8 cellular contexts compared by ENCODE assay signal in the genomic region with DNA sequence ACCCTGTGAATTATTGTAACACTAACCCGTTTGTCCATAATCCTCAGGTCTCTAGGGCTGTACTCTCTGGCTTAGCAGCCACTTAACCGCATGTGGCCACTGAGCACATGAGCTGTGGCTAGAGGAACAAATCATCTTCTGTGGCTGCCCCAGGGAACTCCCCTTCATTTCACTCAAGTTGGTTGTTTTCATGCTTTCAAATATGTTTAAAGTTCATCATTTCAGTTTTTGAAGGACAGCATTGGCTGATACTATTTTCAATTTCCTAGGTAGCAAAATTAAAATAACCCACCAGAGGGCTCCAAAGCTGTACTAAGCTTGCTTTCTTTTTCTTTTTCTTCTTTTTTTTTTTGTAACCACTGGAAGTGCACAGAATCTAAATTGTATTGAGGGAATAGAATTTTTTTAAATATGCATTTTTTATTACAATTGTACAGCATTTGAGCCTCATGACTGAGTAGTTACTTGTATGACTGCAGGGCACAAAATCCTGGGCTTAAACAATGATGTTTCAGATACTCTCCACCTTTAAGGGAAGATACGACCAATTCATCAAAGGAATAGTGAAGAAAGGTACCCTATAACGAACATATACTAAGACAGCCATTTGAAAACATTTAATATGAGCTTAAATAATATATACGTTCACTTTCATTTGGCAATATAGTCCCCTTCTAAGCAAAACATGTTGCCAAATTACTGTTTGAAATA. TPM values are rescaled to one million over a fixed set of nuclear protein-coding genes. Genes with fewer than 3 reads are reported as not detected.
A peak's percentile ranks its signal among the peaks of the same experiment; 100 is the strongest.
DNase-seq lines count a peak whose midpoint lies in the region; ATAC-seq, FAIRE-seq and TF ChIP-seq lines count a peak whose summit lies in the region.

No MANE protein-coding gene starts in this region.

- H3K27ac Mint-ChIP-seq in glutamatergic neuron (ENCODE audit: unreplicated experiment) = no peak overlapping the region
- H3K27ac Mint-ChIP-seq in T-helper 2 cell treated with Interferon-gamma antibody and Interleukin-4, amounts not matched to agents 5 μg/mL and 100 μg/mL, for 36 hours = no peak overlapping the region

- H3K4me3 ChIP-seq in aorta (ENCODE audit: low read length in 2 of 2) = no peak overlapping the region

- no peaks in the 10 kb centered on the region for H3K9me3 Mint-ChIP-seq in glutamatergic neuron (ENCODE audit: unreplicated experiment)
- H3K9me3 Mint-ChIP-seq in T-helper 2 cell treated with Interferon-gamma antibody and Interleukin-4, amounts not matched to agents 5 μg/mL and 100 μg/mL, for 36 hours = no peaks in the 10 kb centered on the region

- DNase-seq in RPMI8226 (peak; percentile 39), glutamatergic neuron (no peak), aorta (no peak)
- DNase-seq in T-helper 2 cell treated with Interferon-gamma antibody and Interleukin-4, amounts not matched to agents 5 μg/mL and 100 μg/mL, for 36 hours (ENCODE audit: low spot score) = no peak
- no peak for DNase-seq in stimulated activated CD4-positive, alpha-beta T cell treated with anti-CD3 and anti-CD28 coated beads, Interleukin-15, amount 100 ng/mL, for 24 hours

- H3K4me3 Mint-ChIP-seq in glutamatergic neuron (ENCODE audit: unreplicated experiment) = no peak overlapping the region
- H3K4me3 Mint-ChIP-seq in T-helper 2 cell treated with Interferon-gamma antibody and Interleukin-4, amounts not matched to agents 5 μg/mL and 100 μg/mL, for 36 hours = no peak overlapping the region

- intact Hi-C loops in aorta (cut with DNase I) = loop anchor here (5.0 kb wide), 3 partner anchors 255 to 390 kb away; no protein-coding TSS in a partner anchor

- FAIRE-seq in G401.6 (lab: Jason Lieb, UNC) = peak; percentile 82

- no peaks in the 10 kb centered on the region for H3K36me3 ChIP-seq in aorta (ENCODE audit: control insufficient read depth in 1 of 2, insufficient read depth in 2 of 2, low read length in 1 of 2)

- no peaks in the 10 kb centered on the region for H3K9me3 ChIP-seq in aorta (ENCODE audit: control insufficient read depth, low read length)

- ATAC-seq in aorta (ENCODE audit: low FRiP score) (peak; percentile 38), GM19452 (IDR thresholded peaks at IDR 0.05; ENCODE audit: unreplicated experiment) (no peak)

- H3K4me1 ChIP-seq in aorta (ENCODE audit: control insufficient read depth in 1 of 2, insufficient read depth in 2 of 2, low read length in 2 of 2) = no peaks in the 10 kb centered on the region

- H3K27me3 Mint-ChIP-seq in glutamatergic neuron (ENCODE audit: unreplicated experiment) = no peaks in the 10 kb centered on the region
- peaks cover 2% of the 10 kb centered on the region for H3K27me3 Mint-ChIP-seq in T-helper 2 cell treated with Interferon-gamma antibody and Interleukin-4, amounts not matched to agents 5 μg/mL and 100 μg/mL, for 36 hours (ENCODE audit: low read depth)

- H3K36me3 Mint-ChIP-seq in glutamatergic neuron (ENCODE audit: unreplicated experiment) = no peaks in the 10 kb centered on the region
- no peaks in the 10 kb centered on the region for H3K36me3 Mint-ChIP-seq in T-helper 2 cell treated with Interferon-gamma antibody and Interleukin-4, amounts not matched to agents 5 μg/mL and 100 μg/mL, for 36 hours (ENCODE audit: low read depth)

- peak; percentile 76 for TF ChIP-seq CTCF in 22Rv1 (IDR thresholded peaks at IDR 0.05)
- peak; percentile 54 for TF ChIP-seq CTCF in glutamatergic neuron (IDR thresholded peaks at IDR 0.05; ENCODE audit: partially characterized antibody, unreplicated experiment)

- 56 to 58% methylated on average over 5 of the region's 5 CpGs for WGBS in aorta, 2 donors

- H3K4me1 Mint-ChIP-seq in glutamatergic neuron (ENCODE audit: low read depth, unreplicated experiment) = no peaks in the 10 kb centered on the region
- H3K4me1 Mint-ChIP-seq in T-helper 2 cell treated with Interferon-gamma antibody and Interleukin-4, amounts not matched to agents 5 μg/mL and 100 μg/mL, for 36 hours (ENCODE audit: low read depth) = no peaks in the 10 kb centered on the region

- H3K27ac ChIP-seq in 22Rv1 (no peak overlapping the region), aorta (ENCODE audit: low read depth in 1 of 2, low read length in 2 of 2) (no peak overlapping the region)

- no peaks in the 10 kb centered on the region for H3K27me3 ChIP-seq in aorta (ENCODE audit: control insufficient read depth in 1 of 2, insufficient read depth in 2 of 2, low read length in 1 of 2)

RNA-seq across cellular contexts. Expression of gene MRC1, which starts 38.6 kb away (rescaled TPM):
- total RNA-seq in glutamatergic neuron (ENCODE audit: unreplicated experiment) = 7.9 TPM
- 10 to 100 TPM; 58.3 to 73.9 TPM for total RNA-seq in aorta
- polyA plus RNA-seq in aorta = 10 to 100 TPM in 1 of 2 donors, 1 to 10 TPM in 1; 4.0 to 29.3 TPM
